Comparison of ENCODE assay signal across 1 cellular context in the genomic region with DNA sequence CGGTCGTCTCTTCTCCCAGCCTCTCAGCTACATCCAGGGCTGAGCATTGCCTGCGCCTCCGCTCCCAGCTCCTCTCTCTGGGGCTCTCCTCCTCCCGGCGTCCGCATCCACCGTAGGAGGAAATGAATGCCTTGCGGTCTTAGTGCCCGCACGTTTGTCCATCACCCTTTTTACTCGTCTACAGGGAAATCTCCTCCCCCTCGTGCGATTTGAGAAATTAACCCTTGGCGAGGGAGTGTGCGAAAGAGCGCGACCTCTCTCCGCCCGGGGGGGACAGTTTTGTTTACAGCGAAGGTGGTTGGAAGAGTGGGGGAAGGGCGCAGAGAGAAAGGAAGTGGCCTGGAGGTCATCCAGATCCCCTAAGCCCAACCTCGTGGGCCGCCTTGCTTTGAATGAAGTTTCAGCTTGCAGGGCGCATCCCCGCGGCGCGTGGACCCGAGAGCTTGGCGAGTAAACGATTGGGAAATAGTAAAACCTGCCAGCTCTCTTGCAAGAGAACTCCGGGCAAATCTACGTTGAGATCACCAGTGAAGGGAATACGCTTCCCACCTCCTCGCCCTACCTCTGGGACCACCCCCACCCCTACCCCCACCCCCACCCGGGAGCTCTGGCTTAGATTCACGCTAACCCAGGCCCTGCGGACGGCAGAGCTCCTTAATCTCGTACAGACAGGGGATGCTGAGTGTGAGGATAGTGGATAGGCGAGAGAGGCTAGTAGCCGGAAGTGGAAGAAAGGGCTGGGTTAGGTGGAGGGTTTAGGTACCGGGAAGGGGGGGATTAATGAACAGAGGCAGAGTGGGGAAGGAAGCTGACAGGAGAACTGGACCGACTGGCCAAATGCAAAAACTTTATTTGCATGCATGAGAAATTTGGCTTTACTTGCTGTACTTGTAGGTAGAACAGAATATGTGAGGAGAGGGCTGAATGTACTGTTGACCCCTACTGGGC.
A peak's percentile ranks its signal among the peaks of the same experiment; 100 is the strongest.
TF ChIP-seq lines count a peak whose summit lies in the region.

A gene with protein sequence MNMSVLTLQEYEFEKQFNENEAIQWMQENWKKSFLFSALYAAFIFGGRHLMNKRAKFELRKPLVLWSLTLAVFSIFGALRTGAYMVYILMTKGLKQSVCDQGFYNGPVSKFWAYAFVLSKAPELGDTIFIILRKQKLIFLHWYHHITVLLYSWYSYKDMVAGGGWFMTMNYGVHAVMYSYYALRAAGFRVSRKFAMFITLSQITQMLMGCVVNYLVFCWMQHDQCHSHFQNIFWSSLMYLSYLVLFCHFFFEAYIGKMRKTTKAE (minus strand): TSS at position 144 of the 948 bp plus-strand sequence. CDS start 280 bp downstream, outside the sequence.

TF ChIP-seq in HepG2, 621 proteins besides CTCF, POLR2A, EP300 and RAD21 (continued from another document and continues in another):
- TF ChIP-seq, protein P1, sequence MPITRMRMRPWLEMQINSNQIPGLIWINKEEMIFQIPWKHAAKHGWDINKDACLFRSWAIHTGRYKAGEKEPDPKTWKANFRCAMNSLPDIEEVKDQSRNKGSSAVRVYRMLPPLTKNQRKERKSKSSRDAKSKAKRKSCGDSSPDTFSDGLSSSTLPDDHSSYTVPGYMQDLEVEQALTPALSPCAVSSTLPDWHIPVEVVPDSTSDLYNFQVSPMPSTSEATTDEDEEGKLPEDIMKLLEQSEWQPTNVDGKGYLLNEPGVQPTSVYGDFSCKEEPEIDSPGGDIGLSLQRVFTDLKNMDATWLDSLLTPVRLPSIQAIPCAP (CRISPR knock-in tag; IDR thresholded peaks at IDR 0.05; ENCODE audit: low read depth), result 0 out of 2 replicates have a peak, but pooled peaks have one; percentile 76
- TF ChIP-seq SSRP1 (CRISPR knock-in tag; IDR thresholded peaks at IDR 0.05) (no peak), GABPA (IDR thresholded peaks at IDR 0.05; ENCODE audit: low read depth, low read length) (no peak), GABPA (CRISPR knock-in tag; IDR thresholded peaks at IDR 0.05; ENCODE audit: low read depth) (peak; percentile 67), SP1 (IDR thresholded peaks at IDR 0.05) (no peak), SP1 (CRISPR knock-in tag; IDR thresholded peaks at IDR 0.05) (peak; percentile 34; the same call in 1 of the 2 replicates), ZFP41 (CRISPR knock-in tag; IDR thresholded peaks at IDR 0.05; ENCODE audit: borderline replicate concordance) (no peak), ZNF256 (CRISPR knock-in tag; conservative IDR thresholded peaks at IDR 0.05) (no peak), WIZ (CRISPR knock-in tag; IDR thresholded peaks at IDR 0.05) (0 out of 2 replicates have a peak, but pooled peaks have one; percentile 35), ZNF260 (CRISPR knock-in tag; IDR thresholded peaks at IDR 0.05; ENCODE audit: borderline replicate concordance, low read depth) (no peak), ZNF382 (CRISPR knock-in tag; IDR thresholded peaks at IDR 0.05; ENCODE audit: borderline replicate concordance) (no peak), HNRNPLL (IDR thresholded peaks at IDR 0.05; ENCODE audit: low read depth, low read length, poor library complexity, severe bottlenecking) (peak; percentile 75), SPEN (CRISPR knock-in tag; IDR thresholded peaks at IDR 0.05; ENCODE audit: low read depth) (peak; percentile 40), FOXK2 (IDR thresholded peaks at IDR 0.05) (no peak), SRSF9 (IDR thresholded peaks at IDR 0.05; ENCODE audit: borderline replicate concordance, insufficient read depth, low read depth, low read length, poor library complexity, severe bottlenecking) (no peak), PRMT3 (CRISPR knock-in tag; IDR thresholded peaks at IDR 0.05; ENCODE audit: borderline replicate concordance, low read depth) (no peak), ZNF562 (CRISPR knock-in tag; IDR thresholded peaks at IDR 0.05; ENCODE audit: borderline replicate concordance) (no peak), ERF (CRISPR knock-in tag; IDR thresholded peaks at IDR 0.05) (peak; percentile 41; the same call in 1 of the 2 replicates), NFKB2 (CRISPR knock-in tag; IDR thresholded peaks at IDR 0.05; ENCODE audit: borderline replicate concordance) (no peak), ZNF556 (CRISPR knock-in tag; IDR thresholded peaks at IDR 0.05; ENCODE audit: borderline replicate concordance) (peak; percentile 85), CHD2 (IDR thresholded peaks at IDR 0.05; ENCODE audit: low read depth, low read length) (no peak), ZNF749 (CRISPR knock-in tag; IDR thresholded peaks at IDR 0.05; ENCODE audit: borderline replicate concordance) (peak; percentile 41; the same call in 1 of the 2 replicates)
- TF ChIP-seq, protein P2, sequence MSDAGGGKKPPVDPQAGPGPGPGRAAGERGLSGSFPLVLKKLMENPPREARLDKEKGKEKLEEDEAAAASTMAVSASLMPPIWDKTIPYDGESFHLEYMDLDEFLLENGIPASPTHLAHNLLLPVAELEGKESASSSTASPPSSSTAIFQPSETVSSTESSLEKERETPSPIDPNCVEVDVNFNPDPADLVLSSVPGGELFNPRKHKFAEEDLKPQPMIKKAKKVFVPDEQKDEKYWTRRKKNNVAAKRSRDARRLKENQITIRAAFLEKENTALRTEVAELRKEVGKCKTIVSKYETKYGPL (CRISPR knock-in tag; IDR thresholded peaks at IDR 0.05), result no peak
- TF ChIP-seq, protein P3, sequence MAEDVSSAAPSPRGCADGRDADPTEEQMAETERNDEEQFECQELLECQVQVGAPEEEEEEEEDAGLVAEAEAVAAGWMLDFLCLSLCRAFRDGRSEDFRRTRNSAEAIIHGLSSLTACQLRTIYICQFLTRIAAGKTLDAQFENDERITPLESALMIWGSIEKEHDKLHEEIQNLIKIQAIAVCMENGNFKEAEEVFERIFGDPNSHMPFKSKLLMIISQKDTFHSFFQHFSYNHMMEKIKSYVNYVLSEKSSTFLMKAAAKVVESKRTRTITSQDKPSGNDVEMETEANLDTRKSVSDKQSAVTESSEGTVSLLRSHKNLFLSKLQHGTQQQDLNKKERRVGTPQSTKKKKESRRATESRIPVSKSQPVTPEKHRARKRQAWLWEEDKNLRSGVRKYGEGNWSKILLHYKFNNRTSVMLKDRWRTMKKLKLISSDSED (CRISPR knock-in tag; IDR thresholded peaks at IDR 0.05), result no peak
- TF ChIP-seq, protein P4, sequence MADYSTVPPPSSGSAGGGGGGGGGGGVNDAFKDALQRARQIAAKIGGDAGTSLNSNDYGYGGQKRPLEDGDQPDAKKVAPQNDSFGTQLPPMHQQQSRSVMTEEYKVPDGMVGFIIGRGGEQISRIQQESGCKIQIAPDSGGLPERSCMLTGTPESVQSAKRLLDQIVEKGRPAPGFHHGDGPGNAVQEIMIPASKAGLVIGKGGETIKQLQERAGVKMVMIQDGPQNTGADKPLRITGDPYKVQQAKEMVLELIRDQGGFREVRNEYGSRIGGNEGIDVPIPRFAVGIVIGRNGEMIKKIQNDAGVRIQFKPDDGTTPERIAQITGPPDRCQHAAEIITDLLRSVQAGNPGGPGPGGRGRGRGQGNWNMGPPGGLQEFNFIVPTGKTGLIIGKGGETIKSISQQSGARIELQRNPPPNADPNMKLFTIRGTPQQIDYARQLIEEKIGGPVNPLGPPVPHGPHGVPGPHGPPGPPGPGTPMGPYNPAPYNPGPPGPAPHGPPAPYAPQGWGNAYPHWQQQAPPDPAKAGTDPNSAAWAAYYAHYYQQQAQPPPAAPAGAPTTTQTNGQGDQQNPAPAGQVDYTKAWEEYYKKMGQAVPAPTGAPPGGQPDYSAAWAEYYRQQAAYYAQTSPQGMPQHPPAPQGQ (CRISPR knock-in tag; IDR thresholded peaks at IDR 0.05; ENCODE audit: borderline replicate concordance), result no peak
- TF ChIP-seq, protein P5, sequence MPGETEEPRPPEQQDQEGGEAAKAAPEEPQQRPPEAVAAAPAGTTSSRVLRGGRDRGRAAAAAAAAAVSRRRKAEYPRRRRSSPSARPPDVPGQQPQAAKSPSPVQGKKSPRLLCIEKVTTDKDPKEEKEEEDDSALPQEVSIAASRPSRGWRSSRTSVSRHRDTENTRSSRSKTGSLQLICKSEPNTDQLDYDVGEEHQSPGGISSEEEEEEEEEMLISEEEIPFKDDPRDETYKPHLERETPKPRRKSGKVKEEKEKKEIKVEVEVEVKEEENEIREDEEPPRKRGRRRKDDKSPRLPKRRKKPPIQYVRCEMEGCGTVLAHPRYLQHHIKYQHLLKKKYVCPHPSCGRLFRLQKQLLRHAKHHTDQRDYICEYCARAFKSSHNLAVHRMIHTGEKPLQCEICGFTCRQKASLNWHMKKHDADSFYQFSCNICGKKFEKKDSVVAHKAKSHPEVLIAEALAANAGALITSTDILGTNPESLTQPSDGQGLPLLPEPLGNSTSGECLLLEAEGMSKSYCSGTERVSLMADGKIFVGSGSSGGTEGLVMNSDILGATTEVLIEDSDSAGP (CRISPR knock-in tag; IDR thresholded peaks at IDR 0.05; ENCODE audit: borderline replicate concordance), result no peak; the same call in 1 of the 2 replicates
- TF ChIP-seq, protein P6, sequence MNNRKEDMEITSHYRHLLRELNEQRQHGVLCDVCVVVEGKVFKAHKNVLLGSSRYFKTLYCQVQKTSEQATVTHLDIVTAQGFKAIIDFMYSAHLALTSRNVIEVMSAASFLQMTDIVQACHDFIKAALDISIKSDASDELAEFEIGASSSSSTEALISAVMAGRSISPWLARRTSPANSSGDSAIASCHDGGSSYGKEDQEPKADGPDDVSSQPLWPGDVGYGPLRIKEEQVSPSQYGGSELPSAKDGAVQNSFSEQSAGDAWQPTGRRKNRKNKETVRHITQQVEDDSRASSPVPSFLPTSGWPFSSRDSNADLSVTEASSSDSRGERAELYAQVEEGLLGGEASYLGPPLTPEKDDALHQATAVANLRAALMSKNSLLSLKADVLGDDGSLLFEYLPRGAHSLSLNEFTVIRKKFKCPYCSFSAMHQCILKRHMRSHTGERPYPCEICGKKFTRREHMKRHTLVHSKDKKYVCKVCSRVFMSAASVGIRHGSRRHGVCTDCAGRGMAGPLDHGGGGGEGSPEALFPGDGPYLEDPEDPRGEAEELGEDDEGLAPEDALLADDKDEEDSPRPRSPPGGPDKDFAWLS (CRISPR knock-in tag; IDR thresholded peaks at IDR 0.05; ENCODE audit: borderline replicate concordance), result no peak
- TF ChIP-seq, protein P7, sequence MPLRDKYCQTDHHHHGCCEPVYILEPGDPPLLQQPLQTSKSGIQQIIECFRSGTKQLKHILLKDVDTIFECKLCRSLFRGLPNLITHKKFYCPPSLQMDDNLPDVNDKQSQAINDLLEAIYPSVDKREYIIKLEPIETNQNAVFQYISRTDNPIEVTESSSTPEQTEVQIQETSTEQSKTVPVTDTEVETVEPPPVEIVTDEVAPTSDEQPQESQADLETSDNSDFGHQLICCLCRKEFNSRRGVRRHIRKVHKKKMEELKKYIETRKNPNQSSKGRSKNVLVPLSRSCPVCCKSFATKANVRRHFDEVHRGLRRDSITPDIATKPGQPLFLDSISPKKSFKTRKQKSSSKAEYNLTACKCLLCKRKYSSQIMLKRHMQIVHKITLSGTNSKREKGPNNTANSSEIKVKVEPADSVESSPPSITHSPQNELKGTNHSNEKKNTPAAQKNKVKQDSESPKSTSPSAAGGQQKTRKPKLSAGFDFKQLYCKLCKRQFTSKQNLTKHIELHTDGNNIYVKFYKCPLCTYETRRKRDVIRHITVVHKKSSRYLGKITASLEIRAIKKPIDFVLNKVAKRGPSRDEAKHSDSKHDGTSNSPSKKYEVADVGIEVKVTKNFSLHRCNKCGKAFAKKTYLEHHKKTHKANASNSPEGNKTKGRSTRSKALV (CRISPR knock-in tag; IDR thresholded peaks at IDR 0.05), result peak; percentile 75; the same call in 1 of the 2 replicates
- TF ChIP-seq, protein P8, sequence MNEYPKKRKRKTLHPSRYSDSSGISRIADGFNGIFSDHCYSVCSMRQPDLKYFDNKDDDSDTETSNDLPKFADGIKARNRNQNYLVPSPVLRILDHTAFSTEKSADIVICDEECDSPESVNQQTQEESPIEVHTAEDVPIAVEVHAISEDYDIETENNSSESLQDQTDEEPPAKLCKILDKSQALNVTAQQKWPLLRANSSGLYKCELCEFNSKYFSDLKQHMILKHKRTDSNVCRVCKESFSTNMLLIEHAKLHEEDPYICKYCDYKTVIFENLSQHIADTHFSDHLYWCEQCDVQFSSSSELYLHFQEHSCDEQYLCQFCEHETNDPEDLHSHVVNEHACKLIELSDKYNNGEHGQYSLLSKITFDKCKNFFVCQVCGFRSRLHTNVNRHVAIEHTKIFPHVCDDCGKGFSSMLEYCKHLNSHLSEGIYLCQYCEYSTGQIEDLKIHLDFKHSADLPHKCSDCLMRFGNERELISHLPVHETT (CRISPR knock-in tag; conservative IDR thresholded peaks at IDR 0.05), result no peak
- TF ChIP-seq, protein P9, sequence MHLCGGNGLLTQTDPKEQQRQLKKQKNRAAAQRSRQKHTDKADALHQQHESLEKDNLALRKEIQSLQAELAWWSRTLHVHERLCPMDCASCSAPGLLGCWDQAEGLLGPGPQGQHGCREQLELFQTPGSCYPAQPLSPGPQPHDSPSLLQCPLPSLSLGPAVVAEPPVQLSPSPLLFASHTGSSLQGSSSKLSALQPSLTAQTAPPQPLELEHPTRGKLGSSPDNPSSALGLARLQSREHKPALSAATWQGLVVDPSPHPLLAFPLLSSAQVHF (CRISPR knock-in tag; IDR thresholded peaks at IDR 0.05), result no peak
- TF ChIP-seq, protein P10, sequence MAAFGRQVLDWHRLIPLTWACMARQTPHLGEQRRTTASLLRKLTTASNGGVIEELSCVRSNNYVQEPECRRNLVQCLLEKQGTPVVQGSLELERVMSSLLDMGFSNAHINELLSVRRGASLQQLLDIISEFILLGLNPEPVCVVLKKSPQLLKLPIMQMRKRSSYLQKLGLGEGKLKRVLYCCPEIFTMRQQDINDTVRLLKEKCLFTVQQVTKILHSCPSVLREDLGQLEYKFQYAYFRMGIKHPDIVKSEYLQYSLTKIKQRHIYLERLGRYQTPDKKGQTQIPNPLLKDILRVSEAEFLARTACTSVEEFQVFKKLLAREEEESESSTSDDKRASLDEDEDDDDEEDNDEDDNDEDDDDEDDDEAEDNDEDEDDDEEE (CRISPR knock-in tag; IDR thresholded peaks at IDR 0.05), result 0 out of 2 replicates have a peak, but pooled peaks have one; percentile 29
- TF ChIP-seq, protein P11, sequence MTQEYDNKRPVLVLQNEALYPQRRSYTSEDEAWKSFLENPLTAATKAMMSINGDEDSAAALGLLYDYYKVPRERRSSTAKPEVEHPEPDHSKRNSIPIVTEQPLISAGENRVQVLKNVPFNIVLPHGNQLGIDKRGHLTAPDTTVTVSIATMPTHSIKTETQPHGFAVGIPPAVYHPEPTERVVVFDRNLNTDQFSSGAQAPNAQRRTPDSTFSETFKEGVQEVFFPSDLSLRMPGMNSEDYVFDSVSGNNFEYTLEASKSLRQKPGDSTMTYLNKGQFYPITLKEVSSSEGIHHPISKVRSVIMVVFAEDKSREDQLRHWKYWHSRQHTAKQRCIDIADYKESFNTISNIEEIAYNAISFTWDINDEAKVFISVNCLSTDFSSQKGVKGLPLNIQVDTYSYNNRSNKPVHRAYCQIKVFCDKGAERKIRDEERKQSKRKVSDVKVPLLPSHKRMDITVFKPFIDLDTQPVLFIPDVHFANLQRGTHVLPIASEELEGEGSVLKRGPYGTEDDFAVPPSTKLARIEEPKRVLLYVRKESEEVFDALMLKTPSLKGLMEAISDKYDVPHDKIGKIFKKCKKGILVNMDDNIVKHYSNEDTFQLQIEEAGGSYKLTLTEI (CRISPR knock-in tag; conservative IDR thresholded peaks at IDR 0.05), result no peak
- TF ChIP-seq, protein P12, sequence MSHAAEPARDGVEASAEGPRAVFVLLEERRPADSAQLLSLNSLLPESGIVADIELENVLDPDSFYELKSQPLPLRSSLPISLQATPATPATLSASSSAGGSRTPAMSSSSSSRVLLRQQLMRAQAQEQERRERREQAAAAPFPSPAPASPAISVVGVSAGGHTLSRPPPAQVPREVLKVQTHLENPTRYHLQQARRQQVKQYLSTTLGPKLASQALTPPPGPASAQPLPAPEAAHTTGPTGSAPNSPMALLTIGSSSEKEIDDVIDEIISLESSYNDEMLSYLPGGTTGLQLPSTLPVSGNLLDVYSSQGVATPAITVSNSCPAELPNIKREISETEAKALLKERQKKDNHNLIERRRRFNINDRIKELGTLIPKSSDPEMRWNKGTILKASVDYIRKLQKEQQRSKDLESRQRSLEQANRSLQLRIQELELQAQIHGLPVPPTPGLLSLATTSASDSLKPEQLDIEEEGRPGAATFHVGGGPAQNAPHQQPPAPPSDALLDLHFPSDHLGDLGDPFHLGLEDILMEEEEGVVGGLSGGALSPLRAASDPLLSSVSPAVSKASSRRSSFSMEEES (CRISPR knock-in tag; IDR thresholded peaks at IDR 0.05), result peak; percentile 42
